In the genomic region with DNA sequence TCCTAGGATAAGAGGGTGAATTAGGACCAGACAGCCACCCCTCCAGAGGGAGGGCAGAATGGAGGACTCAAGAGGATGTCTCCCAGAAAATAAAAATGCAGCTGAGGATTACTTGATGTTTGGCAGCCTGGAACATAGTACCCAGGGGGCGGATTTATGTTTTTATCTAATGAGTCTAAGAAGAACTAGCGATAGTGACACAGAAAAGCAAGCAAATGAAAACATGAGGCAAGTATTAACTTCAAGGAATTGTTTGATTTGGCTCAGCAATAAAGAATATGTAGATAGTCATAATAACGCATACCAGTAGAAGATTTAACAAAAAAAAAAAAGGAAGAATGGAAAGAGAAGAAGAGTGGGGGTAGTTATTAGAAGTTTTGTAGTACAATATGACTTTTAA, we compare ENCODE assay signal across 26 cellular contexts. TPM values are rescaled to one million over a fixed set of nuclear protein-coding genes. Genes with fewer than 3 reads are reported as not detected.
"Had no signal": no experiment of that assay in that cellular context is flagged by ENCODE, and none has a peak within 500 bp of the region (broad histone marks: within the 10 kb centered on the region; RNA-seq: fewer than 3 reads in every experiment).

No MANE protein-coding gene starts in this region.

- H3K27ac ChIP-seq: KMS-11, SJSA1, SK-N-MC had no signal

- H3K4me1 ChIP-seq: SJSA1 had no signal

- H3K9me3 ChIP-seq: SJSA1 had no signal

- FAIRE-seq: HepG2, RCC 7860 had no signal

- H3K9ac ChIP-seq: KMS-11 had no signal

- H3K4me3 ChIP-seq: SJSA1, SK-N-MC had no signal

- H3K27me3 ChIP-seq: SJSA1 had no signal

- H3K4me2 ChIP-seq: KMS-11 had no signal

- ATAC-seq: HepG2 had no signal

- H3K36me3 ChIP-seq: SJSA1 had no signal

- DNase-seq: IMR-90, NCI-H1092, NCI-H1105 treated with DMSO at 0.1 percent for 48 hours, NCI-H1417 treated with DMSO at 0.1 percent for 48 hours, NCI-H146, NCI-H1694 treated with DMSO at 0.1 percent for 48 hours, NCI-H1930, NCI-H2081, NCI-H2107, NCI-H226, NCI-H446, NCI-H510A, NCI-H524 treated with DMSO at 0.1 percent for 48 hours, NCI-H69, NCI-H774, Right ventricle myocardium superior, RPMI8226, SIG-M5 had no signal

RNA-seq across cellular contexts. Expression of a gene that starts 10.0 kb away (rescaled TPM):
- total RNA-seq: HepG2, IMR-90 had no signal

RNA-seq across cellular contexts. Expression of a gene that starts 44.3 kb away (rescaled TPM):
- total RNA-seq: HepG2, HT1080, IMR-90, LHCN-M2, MCF 10A, Right ventricle myocardium superior, SJSA1 had no signal
- polyA plus RNA-seq: IMR-90 had no signal
